8 cellular contexts compared by ENCODE assay signal in genomic region chr3:8987673-8988655, GRCh38. TPM values are rescaled to one million over a fixed set of nuclear protein-coding genes. Genes with fewer than 3 reads are reported as not detected.
DNase-seq lines count a peak whose midpoint lies in the region; ATAC-seq and TF ChIP-seq lines count a peak whose summit lies in the region.

No MANE protein-coding gene starts in this region.

- intact Hi-C loops in CD14-positive monocyte (cut with micrococcal nuclease) (loop anchor here in 1 of 2 donors (1.0 kb wide), 1 partner anchor 314 kb away; no protein-coding TSS in a partner anchor), Right ventricle myocardium superior (cut with DNase I) (loop anchor here (5.0 kb wide), 2 partner anchors 79 to 314 kb away; no protein-coding TSS in a partner anchor)

- ATAC-seq in GM19328 (IDR thresholded peaks at IDR 0.05; ENCODE audit: unreplicated experiment) = peak; percentile 73
- ATAC-seq in RWPE2 (ENCODE audit: low read depth) = peak; percentile 66
- peak; percentile 80 for ATAC-seq in Right ventricle myocardium superior (ENCODE audit: poor library complexity)

- peak overlapping the region; percentile 65 to 79 for H3K4me3 Mint-ChIP-seq in CD14-positive monocyte
- peak overlapping the region; percentile 43 for H3K4me3 Mint-ChIP-seq in activated naive CD8-positive, alpha-beta T cell treated with anti-CD3 and anti-CD28 coated beads for 36 hours

- TF ChIP-seq CTCF in CD14-positive monocyte (IDR thresholded peaks at IDR 0.05) (peak; percentile 90), RWPE2 (IDR thresholded peaks at IDR 0.05; ENCODE audit: poor library complexity, severe bottlenecking) (peak; percentile 78)

- peaks cover 5% of the 10 kb centered on the region for H3K4me1 Mint-ChIP-seq in CD14-positive monocyte
- H3K4me1 Mint-ChIP-seq in activated naive CD8-positive, alpha-beta T cell treated with anti-CD3 and anti-CD28 coated beads for 36 hours = peaks cover 5% of the 10 kb centered on the region

- H3K27ac Mint-ChIP-seq in CD14-positive monocyte = peak overlapping the region in 1 of 7 donors; percentile 35
- H3K27ac Mint-ChIP-seq in activated naive CD8-positive, alpha-beta T cell treated with anti-CD3 and anti-CD28 coated beads for 36 hours = no peak overlapping the region

- H3K36me3 Mint-ChIP-seq in CD14-positive monocyte = no peaks in the 10 kb centered on the region
- no peaks in the 10 kb centered on the region for H3K36me3 Mint-ChIP-seq in activated naive CD8-positive, alpha-beta T cell treated with anti-CD3 and anti-CD28 coated beads for 36 hours

- no peaks in the 10 kb centered on the region for H3K9me3 ChIP-seq in RWPE2 (ENCODE audit: severe bottlenecking)

- DNase-seq in CD14-positive monocyte (ENCODE audit: low spot score) = peak; percentile 65
- DNase-seq in HPDE6-E6E7 (ENCODE audit: extremely low spot score) = peak; percentile 31
- DNase-seq in RWPE2 (ENCODE audit: low spot score) = no peak
- DNase-seq in activated naive CD8-positive, alpha-beta T cell treated with anti-CD3 and anti-CD28 coated beads for 36 hours = peak; percentile 60
- peak; percentile 74 for DNase-seq in Right ventricle myocardium superior
- DNase-seq in pons (ENCODE audit: low spot score) = peak; percentile 63
- DNase-seq in LoVo (ENCODE audit: low spot score) = no peak

- H3K27me3 ChIP-seq in RWPE2 (ENCODE audit: insufficient read depth, poor library complexity, severe bottlenecking) = no peaks in the 10 kb centered on the region

- H3K4me3 ChIP-seq in RWPE2 (ENCODE audit: severe bottlenecking) = no peak overlapping the region

- no peaks in the 10 kb centered on the region for H3K36me3 ChIP-seq in RWPE2 (ENCODE audit: low read depth)

- H3K9me3 Mint-ChIP-seq in CD14-positive monocyte = peaks cover 0 to 2% (median 0%) of the 10 kb centered on the region in 7 donors
- H3K9me3 Mint-ChIP-seq in activated naive CD8-positive, alpha-beta T cell treated with anti-CD3 and anti-CD28 coated beads for 36 hours = no peaks in the 10 kb centered on the region

- peaks cover 2 to 6% (median 2%) of the 10 kb centered on the region in 3 donors for H3K27me3 Mint-ChIP-seq in CD14-positive monocyte (ENCODE audit: low read depth in 3 of 3)
- no peaks in the 10 kb centered on the region for H3K27me3 Mint-ChIP-seq in activated naive CD8-positive, alpha-beta T cell treated with anti-CD3 and anti-CD28 coated beads for 36 hours

- no peak overlapping the region for H3K27ac ChIP-seq in RWPE2 (ENCODE audit: poor library complexity, severe bottlenecking)

- no peaks in the 10 kb centered on the region for H3K4me1 ChIP-seq in RWPE2 (ENCODE audit: insufficient read depth, poor library complexity, severe bottlenecking)

RNA-seq across cellular contexts. Expression of gene RAD18, which starts 24.7 kb away (rescaled TPM):
- 1 to 10 TPM; 5.1 to 6.9 TPM for polyA plus RNA-seq in CD14-positive monocyte
- 10 to 100 TPM; 54.6 to 60.5 TPM for total RNA-seq in activated naive CD8-positive, alpha-beta T cell treated with anti-CD3 and anti-CD28 coated beads for 36 hours
- total RNA-seq in Right ventricle myocardium superior = 6.3 TPM

Comparison
In these comparisons a context has a peak if more than half of its experiments do, and no peak if none do; other contexts are left out.
1. DNase-seq: peak in CD14-positive monocyte (single experiment), HPDE6-E6E7 (single experiment), activated naive CD8-positive, alpha-beta T cell treated with anti-CD3 and anti-CD28 coated beads for 36 hours (single experiment), Right ventricle myocardium superior (single experiment) and pons (single experiment); none in RWPE2 (single experiment) and LoVo (single experiment).
2. Peak in every context shown above with its lines, with median percentiles within 50 percentile points of each other: ATAC-seq.